28 cellular contexts compared by ENCODE assay signal in genomic region chr1:98176414-98176813, GRCh38.
"Had no signal": no experiment of that assay in that cellular context is flagged by ENCODE, and none has a peak within 500 bp of the region (broad histone marks: within the 10 kb centered on the region; RNA-seq: fewer than 3 reads in every experiment).

No MANE protein-coding gene starts in this region.

- H3K27me3 ChIP-seq: neural progenitor cell, ovary, right lobe of liver, sigmoid colon, stomach, tibial artery, transverse colon, upper lobe of right lung, uterus had no signal

- H3K9me3 ChIP-seq: ovary, psoas muscle, right lobe of liver, sigmoid colon, stomach, thoracic aorta, tibial artery, transverse colon, upper lobe of right lung, uterus had no signal

- ATAC-seq: natural killer cell; psoas muscle; right cardiac atrium; right lobe of liver; stimulated activated effector memory CD8-positive, alpha-beta T cell treated with anti-CD3 and anti-CD28 coated beads, Interleukin-12 subunit alpha, Interleukin-12 subunit beta, amount 100 ng/mL, for 72 hours; stimulated activated naive B cell treated with anti-CD40 and anti-IgM and Interleukin-4, amounts not matched to agents 10 μg/mL and 1 μg/mL and 100 μg/mL, for 72 hours; upper lobe of right lung had no signal

- H3K9ac ChIP-seq: neural progenitor cell, parathyroid adenoma had no signal

- H3K4me2 ChIP-seq: neural progenitor cell had no signal

- H3K36me3 ChIP-seq: neural progenitor cell, ovary, right lobe of liver, sigmoid colon, stomach, thoracic aorta, tibial artery, transverse colon, upper lobe of right lung, uterus had no signal

- H3K4me1 Mint-ChIP-seq: nephron; neural progenitor cell; stimulated activated effector memory CD8-positive, alpha-beta T cell treated with anti-CD3 and anti-CD28 coated beads, Interleukin-12 subunit alpha, Interleukin-12 subunit beta, amount 100 ng/mL, for 72 hours; stimulated activated naive B cell treated with anti-CD40 and anti-IgM and Interleukin-4, amounts not matched to agents 10 μg/mL and 1 μg/mL and 100 μg/mL, for 72 hours had no signal

- H3K4me1 ChIP-seq: neural progenitor cell, parathyroid adenoma, psoas muscle, right lobe of liver, sigmoid colon, stomach, tibial artery, transverse colon, upper lobe of right lung, uterus had no signal

- H3K4me3 Mint-ChIP-seq: natural killer cell; nephron; neural progenitor cell; stimulated activated effector memory CD8-positive, alpha-beta T cell treated with anti-CD3 and anti-CD28 coated beads, Interleukin-12 subunit alpha, Interleukin-12 subunit beta, amount 100 ng/mL, for 72 hours; stimulated activated naive B cell treated with anti-CD40 and anti-IgM and Interleukin-4, amounts not matched to agents 10 μg/mL and 1 μg/mL and 100 μg/mL, for 72 hours; stimulated activated naive CD8-positive, alpha-beta T cell treated with anti-CD3 and anti-CD28 coated beads, Interleukin-15, Interleukin-2, amounts not matched to agents 100 ng/mL and 50 ng/mL, for 24 hours; type B pancreatic cell had no signal

- H2AFZ ChIP-seq: neural progenitor cell, parathyroid adenoma had no signal

- H3K36me3 Mint-ChIP-seq: natural killer cell; neural progenitor cell; stimulated activated effector memory CD8-positive, alpha-beta T cell treated with anti-CD3 and anti-CD28 coated beads, Interleukin-12 subunit alpha, Interleukin-12 subunit beta, amount 100 ng/mL, for 72 hours; stimulated activated naive B cell treated with anti-CD40 and anti-IgM and Interleukin-4, amounts not matched to agents 10 μg/mL and 1 μg/mL and 100 μg/mL, for 72 hours; type B pancreatic cell had no signal

- H3K79me2 ChIP-seq: parathyroid adenoma had no signal

- H3K4me3 ChIP-seq: neural progenitor cell, ovary, psoas muscle, right lobe of liver, sigmoid colon, stomach, thoracic aorta, tibial artery, transverse colon, upper lobe of right lung, uterus had no signal

- DNase-seq: natural killer cell; occipital lobe; ovary; posterior cingulate gyrus; psoas muscle; right cardiac atrium; right lobe of liver; sigmoid colon; small intestine; stimulated activated CD4-positive, alpha-beta T cell treated with anti-CD3 and anti-CD28 coated beads, Interleukin-15, amount 100 ng/mL, for 24 hours; stimulated activated CD4-positive, alpha-beta T cell treated with anti-CD3 and anti-CD28 coated beads, Interleukin-2, amount 100 ng/mL, for 24 hours; stimulated activated CD4-positive, alpha-beta T cell treated with anti-CD3 and anti-CD28 coated beads, Interleukin-2, amount 100 ng/mL, for 48 hours; stimulated activated CD4-positive, alpha-beta T cell treated with anti-CD3 and anti-CD28 coated beads, Interleukin-4, amount 100 ng/mL, for 24 hours; stimulated activated naive B cell treated with anti-CD40 and anti-IgM and Interleukin-4, amounts not matched to agents 10 μg/mL and 1 μg/mL and 100 μg/mL, for 72 hours; stimulated activated naive CD4-positive, alpha-beta T cell treated with Interleukin-2 at 50 U/mL for 16 hours; stomach; tibial artery; transverse colon; upper lobe of right lung; uterus had no signal

- H3K9me3 Mint-ChIP-seq: natural killer cell; nephron; neural progenitor cell; stimulated activated effector memory CD8-positive, alpha-beta T cell treated with anti-CD3 and anti-CD28 coated beads, Interleukin-12 subunit alpha, Interleukin-12 subunit beta, amount 100 ng/mL, for 72 hours; stimulated activated naive B cell treated with anti-CD40 and anti-IgM and Interleukin-4, amounts not matched to agents 10 μg/mL and 1 μg/mL and 100 μg/mL, for 72 hours; stimulated activated naive CD8-positive, alpha-beta T cell treated with anti-CD3 and anti-CD28 coated beads, Interleukin-15, Interleukin-2, amounts not matched to agents 100 ng/mL and 50 ng/mL, for 24 hours; type B pancreatic cell had no signal

- H3K27ac ChIP-seq: neural progenitor cell, ovary, parathyroid adenoma, psoas muscle, right lobe of liver, sigmoid colon, stomach, thoracic aorta, tibial artery, transverse colon, upper lobe of right lung, uterus had no signal

- H3K27ac Mint-ChIP-seq: natural killer cell; nephron; neural progenitor cell; progenitor cell of endocrine pancreas; stimulated activated effector memory CD8-positive, alpha-beta T cell treated with anti-CD3 and anti-CD28 coated beads, Interleukin-12 subunit alpha, Interleukin-12 subunit beta, amount 100 ng/mL, for 72 hours; stimulated activated naive B cell treated with anti-CD40 and anti-IgM and Interleukin-4, amounts not matched to agents 10 μg/mL and 1 μg/mL and 100 μg/mL, for 72 hours; stimulated activated naive CD8-positive, alpha-beta T cell treated with anti-CD3 and anti-CD28 coated beads, Interleukin-15, Interleukin-2, amounts not matched to agents 100 ng/mL and 50 ng/mL, for 24 hours; type B pancreatic cell had no signal

- FAIRE-seq: small intestine had no signal

- H3K27me3 Mint-ChIP-seq: progenitor cell of endocrine pancreas; stimulated activated naive B cell treated with anti-CD40 and anti-IgM and Interleukin-4, amounts not matched to agents 10 μg/mL and 1 μg/mL and 100 μg/mL, for 72 hours; stimulated activated naive CD8-positive, alpha-beta T cell treated with anti-CD3 and anti-CD28 coated beads, Interleukin-15, Interleukin-2, amounts not matched to agents 100 ng/mL and 50 ng/mL, for 24 hours had no signal
